ENCODE assay signal across 8 cellular contexts in genomic region chr6:142871910-142872331, GRCh38.
DNase-seq lines count a peak whose midpoint lies in the region; ATAC-seq lines count a peak whose summit lies in the region.

No MANE protein-coding gene starts in this region.

- in situ Hi-C loops in Caki2 (cut with HindIII; ENCODE audit: low pct_unique_long_range_greater_than_20kb, low sequenced_read_pairs), result no loop called here

- H3K27ac Mint-ChIP-seq in activated naive CD4-positive, alpha-beta T cell treated with anti-CD3 and anti-CD28 coated beads for 36 hours, result peak overlapping the region; percentile 84

- H3K27me3 Mint-ChIP-seq in activated naive CD4-positive, alpha-beta T cell treated with anti-CD3 and anti-CD28 coated beads for 36 hours (ENCODE audit: low read depth), result no peaks in the 10 kb centered on the region

- H3K9me3 Mint-ChIP-seq in activated naive CD4-positive, alpha-beta T cell treated with anti-CD3 and anti-CD28 coated beads for 36 hours, result no peaks in the 10 kb centered on the region

- CTCF ChIA-PET in activated naive CD4-positive, alpha-beta T cell treated with anti-CD3 and anti-CD28 coated beads for 36 hours (lab: Charles Lee), result interaction anchor here (0.6 to 1.0 kb wide), 2 partner anchors 154 to 182 kb away, joined by 3 read pairs; no protein-coding TSS in a partner anchor

- DNase-seq in Caki2 (ENCODE audit: low read depth) (peak; percentile 96), HuH-7 (ENCODE audit: low spot score) (peak; percentile 42), left ventricle myocardium superior (no peak), GM19240 (ENCODE audit: insufficient read length, low spot score) (no peak), NCI-H345 treated with DMSO at 0.1 percent for 48 hours (lab: John Stamatoyannopoulos, UW; ENCODE audit: unreplicated experiment) (no peak)
- peak; percentile 83 for DNase-seq in activated naive CD4-positive, alpha-beta T cell treated with anti-CD3 and anti-CD28 coated beads for 36 hours
- peak; percentile 34 to 38 for DNase-seq in stimulated activated CD8-positive, alpha-beta memory T cell treated with anti-CD3 and anti-CD28 coated beads, Interleukin-4, amount 100 ng/mL, for 4 hours (ENCODE audit: low read depth in 2 of 2, low spot score in 1 of 2)

- peak overlapping the region; percentile 33 for H3K4me3 Mint-ChIP-seq in activated naive CD4-positive, alpha-beta T cell treated with anti-CD3 and anti-CD28 coated beads for 36 hours

- peaks cover 17% of the 10 kb centered on the region for H3K36me3 Mint-ChIP-seq in activated naive CD4-positive, alpha-beta T cell treated with anti-CD3 and anti-CD28 coated beads for 36 hours (ENCODE audit: low read depth)

- ATAC-seq in GM21515 (IDR thresholded peaks at IDR 0.05; ENCODE audit: unreplicated experiment) (peak; percentile 91), left ventricle myocardium superior (peak; percentile 87)

- intact Hi-C loops in activated naive CD4-positive, alpha-beta T cell treated with anti-CD3 and anti-CD28 coated beads for 36 hours (cut with micrococcal nuclease), result loop anchor here (1.0 to 2.0 kb wide), 5 partner anchors 11 to 50 kb away; no protein-coding TSS in a partner anchor
- intact Hi-C loops in left ventricle myocardium superior (cut with micrococcal nuclease), result no loop called here

- H3K4me1 Mint-ChIP-seq in activated naive CD4-positive, alpha-beta T cell treated with anti-CD3 and anti-CD28 coated beads for 36 hours (ENCODE audit: low read depth), result peaks cover 83% of the 10 kb centered on the region

Comparison
In these comparisons a context has a peak if more than half of its experiments do, and no peak if none do; other contexts are left out.
1. DNase-seq: peak in Caki2 (single experiment), HuH-7 (single experiment), activated naive CD4-positive, alpha-beta T cell treated with anti-CD3 and anti-CD28 coated beads for 36 hours (single experiment) and stimulated activated CD8-positive, alpha-beta memory T cell treated with anti-CD3 and anti-CD28 coated beads, Interleukin-4, amount 100 ng/mL, for 4 hours (2 of 2); none in left ventricle myocardium superior (single experiment), GM19240 (single experiment) and NCI-H345 treated with DMSO at 0.1 percent for 48 hours (single experiment).